Comparison of ENCODE assay signal across 19 cellular contexts in the genomic region with DNA sequence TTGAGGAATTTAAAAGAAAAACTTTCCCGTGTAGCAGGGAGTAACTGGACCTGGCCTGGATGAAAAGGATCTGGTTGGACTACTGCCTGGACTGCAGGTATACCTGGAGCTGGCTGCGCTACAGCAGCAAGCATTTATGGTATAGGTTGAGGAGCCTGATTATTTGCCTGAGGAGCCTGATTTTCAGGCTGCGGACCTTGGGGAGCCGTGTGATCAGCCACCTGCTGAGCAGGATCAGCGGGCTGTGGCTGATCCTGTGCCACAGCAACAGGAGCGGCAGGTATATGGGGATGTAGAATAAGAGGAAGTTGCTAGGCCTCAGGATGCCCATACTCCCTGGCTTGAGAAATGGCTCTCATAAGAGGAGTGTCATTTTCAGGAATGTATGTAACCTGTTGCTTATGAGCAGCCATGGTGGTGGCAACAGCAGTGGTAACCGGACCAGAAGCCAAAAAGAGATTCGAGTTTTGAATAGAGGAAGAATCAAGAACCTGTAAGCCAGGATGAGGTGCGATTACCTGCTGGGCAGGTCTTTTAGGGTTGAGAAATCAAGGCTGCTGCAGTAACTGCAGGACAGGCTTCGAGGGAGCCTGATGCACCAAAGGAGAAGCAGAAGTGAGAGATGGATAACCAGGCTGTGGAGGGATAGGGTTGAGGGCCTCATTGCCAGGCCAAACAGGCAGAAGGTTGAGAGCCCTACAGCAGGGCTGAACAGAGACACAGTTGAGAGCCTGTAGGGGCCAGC.
DNase-seq lines count a peak whose midpoint lies in the region; TF ChIP-seq lines count a peak whose summit lies in the region.
"Had no signal": no experiment of that assay in that cellular context is flagged by ENCODE, and none has a peak within 500 bp of the region (broad histone marks: within the 10 kb centered on the region; RNA-seq: fewer than 3 reads in every experiment).

No MANE protein-coding gene starts in this region.

- H3K9me3 ChIP-seq in ectodermal cell (ENCODE audit: control insufficient read depth, low read length), result no peaks in the 10 kb centered on the region
- H3K9me3 ChIP-seq in prostate gland, result no peaks in the 10 kb centered on the region
- H3K9me3 ChIP-seq: BLaER1 treated with 17β-estradiol and CSF1 and Interleukin-3, amounts not matched to agents 10 nM and 100 nM had no signal

- no peak for DNase-seq in activated naive CD4-positive, alpha-beta T cell (lab: John Stamatoyannopoulos, UW)
- peak; percentile 24 for DNase-seq in prostate gland (ENCODE audit: low spot score)
- no peak for DNase-seq in GM10266 (ENCODE audit: extremely low spot score)
- no peak for DNase-seq in RPMI8226
- DNase-seq in dermis blood vessel endothelial cell, result no peak
- DNase-seq: 8988T; Calu3; CD8-positive, alpha-beta memory T cell; DMS153; MV-4-11; NCI-H1105 treated with DMSO at 0.1 percent for 48 hours; NCI-H2081; NCI-H2171; NCI-H526; OCI-M1 had no signal

- H3K27ac Mint-ChIP-seq in activated naive CD4-positive, alpha-beta T cell treated with anti-CD3 and anti-CD28 coated beads, Interleukin-2, amount 50 U/mL, for 24 hours, result peak overlapping the region; percentile 43

- intact Hi-C loops in prostate gland (cut with DNase I), result loop anchor here (10.0 kb wide), 1 partner anchor 503 kb away; a partner anchor contains a TSS

- H3K4me3 ChIP-seq in ectodermal cell (ENCODE audit: insufficient read depth, low read depth, low read length) (no peak overlapping the region), prostate gland (no peak overlapping the region)
- H3K4me3 ChIP-seq: BLaER1 treated with 17β-estradiol and CSF1 and Interleukin-3, amounts not matched to agents 10 nM and 100 nM had no signal

- TF ChIP-seq POLR2A in prostate gland (IDR thresholded peaks at IDR 0.05), result no peak

- H3K4me1 ChIP-seq in ectodermal cell (ENCODE audit: control insufficient read depth, insufficient read depth, low read length), result peaks cover 9% of the 10 kb centered on the region
- peaks cover 7% of the 10 kb centered on the region for H3K4me1 ChIP-seq in prostate gland (replicated peaks)

- H3K4me3 Mint-ChIP-seq in activated naive CD4-positive, alpha-beta T cell treated with anti-CD3 and anti-CD28 coated beads, Interleukin-2, amount 50 U/mL, for 24 hours, result no peak overlapping the region
- H3K4me3 Mint-ChIP-seq: CD8-positive, alpha-beta memory T cell had no signal

- no peaks in the 10 kb centered on the region for H3K9me3 Mint-ChIP-seq in activated naive CD4-positive, alpha-beta T cell treated with anti-CD3 and anti-CD28 coated beads, Interleukin-2, amount 50 U/mL, for 24 hours
- H3K9me3 Mint-ChIP-seq: CD8-positive, alpha-beta memory T cell had no signal

- 77 to 81% methylated on average over 10 of the region's 10 CpGs for WGBS in ectodermal cell, 2 experiments
- 70% methylated on average over 10 of the region's 10 CpGs for WGBS in prostate gland

- peaks cover 1% of the 10 kb centered on the region for H3K36me3 Mint-ChIP-seq in activated naive CD4-positive, alpha-beta T cell treated with anti-CD3 and anti-CD28 coated beads, Interleukin-2, amount 50 U/mL, for 24 hours

- H3K4me1 Mint-ChIP-seq in activated naive CD4-positive, alpha-beta T cell treated with anti-CD3 and anti-CD28 coated beads, Interleukin-2, amount 50 U/mL, for 24 hours, result peaks cover 41% of the 10 kb centered on the region

- H3K36me3 ChIP-seq in ectodermal cell (ENCODE audit: control insufficient read depth, insufficient read depth, low read length), result no peaks in the 10 kb centered on the region
- no peaks in the 10 kb centered on the region for H3K36me3 ChIP-seq in prostate gland
- H3K36me3 ChIP-seq: BLaER1 treated with 17β-estradiol and CSF1 and Interleukin-3, amounts not matched to agents 10 nM and 100 nM had no signal

- H3K27ac ChIP-seq in ectodermal cell (ENCODE audit: insufficient read depth, low read depth, low read length, poor library complexity, severe bottlenecking) (peak overlapping the region; percentile 45), prostate gland (no peak overlapping the region)
- H3K27ac ChIP-seq: BLaER1 treated with 17β-estradiol and CSF1 and Interleukin-3, amounts not matched to agents 10 nM and 100 nM; KMS-11 had no signal

- no peaks in the 10 kb centered on the region for H3K27me3 ChIP-seq in ectodermal cell (ENCODE audit: control insufficient read depth, insufficient read depth, low read length, poor library complexity, severe bottlenecking)
- no peaks in the 10 kb centered on the region for H3K27me3 ChIP-seq in prostate gland (replicated peaks; ENCODE audit: insufficient read depth)
- H3K27me3 ChIP-seq: BLaER1 treated with 17β-estradiol and CSF1 and Interleukin-3, amounts not matched to agents 10 nM and 100 nM had no signal

- no peaks in the 10 kb centered on the region for H3K27me3 Mint-ChIP-seq in activated naive CD4-positive, alpha-beta T cell treated with anti-CD3 and anti-CD28 coated beads, Interleukin-2, amount 50 U/mL, for 24 hours

- TF ChIP-seq CTCF in prostate gland (IDR thresholded peaks at IDR 0.05), result no peak
- TF ChIP-seq CTCF in GM10266 (IDR thresholded peaks at IDR 0.05; ENCODE audit: control insufficient read depth, insufficient read depth, low read depth, missing control alignments), result no peak
